2 cellular contexts compared by ENCODE assay signal in genomic region chr3:127890651-127891290, GRCh38.
TF ChIP-seq lines count a peak whose summit lies in the region.

No MANE protein-coding gene starts in this region.

TF ChIP-seq in H1, 55 proteins besides CTCF, POLR2A, EP300 and RAD21:
- TF ChIP-seq E2F6 (IDR thresholded peaks at IDR 0.05) (peak; percentile 82), JUND (IDR thresholded peaks at IDR 0.05; ENCODE audit: low read length) (peak; percentile 80), MAX (IDR thresholded peaks at IDR 0.05) (0 out of 2 replicates have a peak, but pooled peaks have one; percentile 25)

TF ChIP-seq in HepG2, 621 proteins besides CTCF, POLR2A, EP300 and RAD21:
- TF ChIP-seq FOSL2 (CRISPR knock-in tag; IDR thresholded peaks at IDR 0.05) (peak; percentile 84), STAG1 (CRISPR knock-in tag; IDR thresholded peaks at IDR 0.05) (peak; percentile 24; the same call in 1 of the 2 replicates), HOMEZ (CRISPR knock-in tag; IDR thresholded peaks at IDR 0.05; ENCODE audit: low read depth) (peak; percentile 23; the same call in 1 of the 2 replicates), RAD51 (IDR thresholded peaks at IDR 0.05; ENCODE audit: borderline replicate concordance) (peak; percentile 36; the same call in 1 of the 2 replicates)
TF ChIP-seq in HepG2: peak in this region for 4; not testable (repeated sequence) for 617.
